In the genomic region with DNA sequence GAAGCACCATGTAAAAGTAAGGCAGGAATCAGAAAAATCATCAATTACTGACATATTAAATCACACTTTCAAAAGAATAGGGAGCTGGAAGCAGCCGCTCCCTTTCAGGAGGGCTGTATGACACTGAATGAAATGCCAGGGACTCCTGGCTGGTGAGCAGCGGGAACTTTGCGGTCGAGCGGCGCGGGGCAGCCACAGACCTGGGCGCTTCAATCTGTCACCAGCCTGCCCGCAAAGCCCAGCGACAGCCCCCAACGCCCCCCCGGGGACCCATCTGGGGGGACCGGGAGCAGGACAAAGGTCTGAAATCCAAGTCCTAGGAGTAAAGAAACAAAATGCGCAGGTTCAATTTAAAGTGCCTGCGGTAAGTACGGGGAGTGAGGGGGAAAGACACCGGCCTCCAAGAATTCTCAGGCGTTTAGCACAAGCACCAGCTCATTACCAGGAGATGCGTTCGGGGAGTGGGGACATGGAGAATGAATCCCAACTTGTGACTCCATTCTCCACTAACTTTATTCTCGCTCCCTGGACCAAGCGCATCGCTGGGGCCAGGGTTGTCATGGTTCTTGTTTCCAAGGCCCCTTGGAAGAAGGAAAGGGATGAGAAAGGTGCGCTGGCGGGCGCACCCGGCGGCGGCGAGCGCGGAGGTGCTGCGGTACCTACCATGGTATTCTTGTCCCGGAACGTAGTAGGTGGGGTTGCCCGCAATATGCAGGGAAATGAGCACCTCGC, we compare ENCODE assay signal across 9 cellular contexts. TPM values are rescaled to one million over a fixed set of nuclear protein-coding genes. Genes with fewer than 3 reads are reported as not detected.
DNase-seq lines count a peak whose midpoint lies in the region; ATAC-seq and TF ChIP-seq lines count a peak whose summit lies in the region.
"Had no signal": no experiment of that assay in that cellular context is flagged by ENCODE, and none has a peak within 500 bp of the region (broad histone marks: within the 10 kb centered on the region; RNA-seq: fewer than 3 reads in every experiment).

No MANE protein-coding gene starts in this region.

- H3K9me3 Mint-ChIP-seq in activated T-cell treated with anti-CD3 and anti-CD28 coated beads, Interleukin-2, amount 50 U/mL, for 72 hours, result no peaks in the 10 kb centered on the region
- no peaks in the 10 kb centered on the region for H3K9me3 Mint-ChIP-seq in activated T-cell treated with anti-CD3 and anti-CD28 coated beads, Interleukin-2, amount 50 U/mL, for 4 hours
- no peaks in the 10 kb centered on the region for H3K9me3 Mint-ChIP-seq in activated T-helper 17 cell treated with anti-CD3 and anti-CD28 coated beads, Interleukin-2, amount 50 U/mL, for 72 hours

- H3K36me3 ChIP-seq in thoracic aorta, result no peaks in the 10 kb centered on the region

- no peak overlapping the region for H3K27ac ChIP-seq in thoracic aorta

- ATAC-seq in activated T-cell treated with anti-CD3 and anti-CD28 coated beads, Interleukin-2, amount 50 U/mL, for 72 hours (replicated peaks in 1 of 2), result no peak
- no peak for ATAC-seq in activated T-cell treated with anti-CD3 and anti-CD28 coated beads, Interleukin-2, amount 50 U/mL, for 4 hours
- no peak for ATAC-seq in activated T-helper 17 cell treated with anti-CD3 and anti-CD28 coated beads, Interleukin-2, amount 50 U/mL, for 72 hours (replicated peaks)
- ATAC-seq in thoracic aorta (ENCODE audit: insufficient number of reproducible peaks, low FRiP score, low read depth), result no peak
- ATAC-seq in HG02798 (IDR thresholded peaks at IDR 0.05; ENCODE audit: poor library complexity, unreplicated experiment), result no peak
- no peak for ATAC-seq in GM19035 (IDR thresholded peaks at IDR 0.05; ENCODE audit: unreplicated experiment)

- peaks cover 0 to 20% of the 10 kb centered on the region in 2 donors for H3K4me1 ChIP-seq in thoracic aorta (ENCODE audit: control insufficient read depth in 1 of 2, low read depth in 2 of 2)

- peak overlapping the region; percentile 56 for H3K4me3 ChIP-seq in thoracic aorta

- no peaks in the 10 kb centered on the region for H3K9me3 ChIP-seq in thoracic aorta

- H3K4me1 Mint-ChIP-seq in activated T-cell treated with anti-CD3 and anti-CD28 coated beads, Interleukin-2, amount 50 U/mL, for 72 hours (ENCODE audit: low read depth), result peaks cover 7% of the 10 kb centered on the region
- peaks cover 8% of the 10 kb centered on the region for H3K4me1 Mint-ChIP-seq in activated T-cell treated with anti-CD3 and anti-CD28 coated beads, Interleukin-2, amount 50 U/mL, for 4 hours (ENCODE audit: low read depth)
- H3K4me1 Mint-ChIP-seq in activated T-helper 17 cell treated with anti-CD3 and anti-CD28 coated beads, Interleukin-2, amount 50 U/mL, for 72 hours, result no peaks in the 10 kb centered on the region

- H3K27me3 Mint-ChIP-seq in activated T-cell treated with anti-CD3 and anti-CD28 coated beads, Interleukin-2, amount 50 U/mL, for 72 hours (ENCODE audit: low read depth), result peaks cover 56% of the 10 kb centered on the region
- H3K27me3 Mint-ChIP-seq in activated T-cell treated with anti-CD3 and anti-CD28 coated beads, Interleukin-2, amount 50 U/mL, for 4 hours (ENCODE audit: low read depth), result peaks cover 42% of the 10 kb centered on the region
- H3K27me3 Mint-ChIP-seq in activated T-helper 17 cell treated with anti-CD3 and anti-CD28 coated beads, Interleukin-2, amount 50 U/mL, for 72 hours, result peaks cover 39% of the 10 kb centered on the region

- DNase-seq in activated T-cell treated with anti-CD3 and anti-CD28 coated beads, Interleukin-2, amount 50 U/mL, for 72 hours, result no peak
- DNase-seq in activated T-cell treated with anti-CD3 and anti-CD28 coated beads, Interleukin-2, amount 50 U/mL, for 4 hours, result no peak
- peak; percentile 29 for DNase-seq in kidney glomerular epithelial cell (lab: John Stamatoyannopoulos, UW)
- DNase-seq in thoracic aorta (ENCODE audit: low spot score), result no peak
- DNase-seq in T-helper 1 cell, result no peak
- DNase-seq: DND-41 had no signal

- peak overlapping the region; percentile 57 for H3K27ac Mint-ChIP-seq in activated T-cell treated with anti-CD3 and anti-CD28 coated beads, Interleukin-2, amount 50 U/mL, for 72 hours
- no peak overlapping the region for H3K27ac Mint-ChIP-seq in activated T-helper 17 cell treated with anti-CD3 and anti-CD28 coated beads, Interleukin-2, amount 50 U/mL, for 72 hours

- H3K4me3 Mint-ChIP-seq in activated T-cell treated with anti-CD3 and anti-CD28 coated beads, Interleukin-2, amount 50 U/mL, for 72 hours, result peak overlapping the region; percentile 62 to 66
- no peak overlapping the region for H3K4me3 Mint-ChIP-seq in activated T-cell treated with anti-CD3 and anti-CD28 coated beads, Interleukin-2, amount 50 U/mL, for 4 hours
- peak overlapping the region; percentile 37 for H3K4me3 Mint-ChIP-seq in activated T-helper 17 cell treated with anti-CD3 and anti-CD28 coated beads, Interleukin-2, amount 50 U/mL, for 72 hours

- no peaks in the 10 kb centered on the region for H3K36me3 Mint-ChIP-seq in activated T-cell treated with anti-CD3 and anti-CD28 coated beads, Interleukin-2, amount 50 U/mL, for 72 hours (ENCODE audit: insufficient read depth in 2 of 2)
- no peaks in the 10 kb centered on the region for H3K36me3 Mint-ChIP-seq in activated T-cell treated with anti-CD3 and anti-CD28 coated beads, Interleukin-2, amount 50 U/mL, for 4 hours (ENCODE audit: insufficient read depth)
- H3K36me3 Mint-ChIP-seq in activated T-helper 17 cell treated with anti-CD3 and anti-CD28 coated beads, Interleukin-2, amount 50 U/mL, for 72 hours (ENCODE audit: low read depth), result no peaks in the 10 kb centered on the region

- TF ChIP-seq CTCF in thoracic aorta (IDR thresholded peaks at IDR 0.05), result no peak

- peaks cover 3% of the 10 kb centered on the region for H3K27me3 ChIP-seq in thoracic aorta (replicated peaks; ENCODE audit: insufficient read depth)

RNA-seq across cellular contexts. Expression of gene RELN, which starts 0.8 kb away (rescaled TPM):
- not detected for total RNA-seq in activated T-cell treated with anti-CD3 and anti-CD28 coated beads, Interleukin-2, amount 50 U/mL, for 72 hours
- under 1 TPM; 0.15 to 0.24 (median 0.22) TPM for total RNA-seq in activated T-cell treated with anti-CD3 and anti-CD28 coated beads, Interleukin-2, amount 50 U/mL, for 4 hours
- not detected for total RNA-seq in activated T-helper 17 cell treated with anti-CD3 and anti-CD28 coated beads, Interleukin-2, amount 50 U/mL, for 72 hours
- total RNA-seq in thoracic aorta, result 1 to 10 TPM in 1 of 2 donors, under 1 TPM in 1; 0.49 to 5.1 TPM
